In the genomic region with DNA sequence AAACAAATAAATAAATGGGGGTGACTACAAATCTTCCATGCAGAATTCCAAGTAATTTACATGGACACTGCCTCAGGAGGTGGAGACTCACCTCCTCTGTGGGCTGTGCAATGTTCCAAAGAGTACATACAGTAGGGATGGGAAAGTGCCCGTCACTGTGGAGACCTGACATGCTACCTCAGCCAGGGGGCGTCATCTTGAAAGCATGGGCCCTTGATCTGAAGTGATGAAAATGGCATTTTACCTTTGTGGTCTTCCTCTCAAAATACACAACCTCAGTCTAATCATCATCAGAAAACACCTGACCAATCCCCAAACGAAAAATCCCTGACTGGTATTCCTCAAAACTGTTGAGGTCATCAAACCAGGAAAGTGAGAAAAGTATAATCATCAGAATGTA, we compare ENCODE assay signal across 8 cellular contexts. TPM values are rescaled to one million over a fixed set of nuclear protein-coding genes. Genes with fewer than 3 reads are reported as not detected.
DNase-seq lines count a peak whose midpoint lies in the region; ATAC-seq, FAIRE-seq and TF ChIP-seq lines count a peak whose summit lies in the region.

No MANE protein-coding gene starts in this region.

- H3K9me3 ChIP-seq in PC-3 (ENCODE audit: low read length) = no peaks in the 10 kb centered on the region

- intact Hi-C loops in PC-3 (cut with micrococcal nuclease) = loop anchor here (5.0 kb wide), 1 partner anchor 253 kb away; no protein-coding TSS in a partner anchor

- no peak overlapping the region for H3K4me2 ChIP-seq in PC-3 (ENCODE audit: low read length)

- H4K20me1 ChIP-seq in PC-3 (ENCODE audit: low read length) = no peaks in the 10 kb centered on the region

- H3K27ac Mint-ChIP-seq in endothelial cell (ENCODE audit: unreplicated experiment) = no peak overlapping the region
- no peak overlapping the region for H3K27ac Mint-ChIP-seq in stimulated activated effector memory CD8-positive, alpha-beta T cell treated with anti-CD3 and anti-CD28 coated beads, Interleukin-12 subunit alpha, Interleukin-12 subunit beta, amount 100 ng/mL, for 72 hours

- H3K9me3 Mint-ChIP-seq in endothelial cell (ENCODE audit: unreplicated experiment) = no peaks in the 10 kb centered on the region
- no peaks in the 10 kb centered on the region for H3K9me3 Mint-ChIP-seq in stimulated activated effector memory CD8-positive, alpha-beta T cell treated with anti-CD3 and anti-CD28 coated beads, Interleukin-12 subunit alpha, Interleukin-12 subunit beta, amount 100 ng/mL, for 72 hours

- H3K9me2 ChIP-seq in PC-3 (replicated peaks; ENCODE audit: low read length) = no peaks in the 10 kb centered on the region

- H2AFZ ChIP-seq in PC-3 (ENCODE audit: low read length) = no peak overlapping the region

- H3K4me3 ChIP-seq in AG04449 (ENCODE audit: low read depth, low read length) = no peak overlapping the region
- no peak overlapping the region for H3K4me3 ChIP-seq in PC-3 (ENCODE audit: low read length)

- H3K27me3 ChIP-seq in PC-3 (ENCODE audit: low read length) = no peaks in the 10 kb centered on the region

- H3K36me3 Mint-ChIP-seq in endothelial cell (ENCODE audit: low read depth, unreplicated experiment) = peaks cover 10% of the 10 kb centered on the region
- peaks cover 11% of the 10 kb centered on the region for H3K36me3 Mint-ChIP-seq in stimulated activated effector memory CD8-positive, alpha-beta T cell treated with anti-CD3 and anti-CD28 coated beads, Interleukin-12 subunit alpha, Interleukin-12 subunit beta, amount 100 ng/mL, for 72 hours

- peaks cover 27% of the 10 kb centered on the region for H3K4me1 Mint-ChIP-seq in endothelial cell (ENCODE audit: unreplicated experiment)
- peaks cover 9% of the 10 kb centered on the region for H3K4me1 Mint-ChIP-seq in stimulated activated effector memory CD8-positive, alpha-beta T cell treated with anti-CD3 and anti-CD28 coated beads, Interleukin-12 subunit alpha, Interleukin-12 subunit beta, amount 100 ng/mL, for 72 hours

- H3K36me3 ChIP-seq in PC-3 (ENCODE audit: low read depth, low read length) = peaks cover 8% of the 10 kb centered on the region; the same call in 1 of the 2 replicates

- DNase-seq in AG04449 (ENCODE audit: low read depth, low spot score) (no peak), PC-3 (peak; percentile 47), endothelial cell (ENCODE audit: low spot score) (peak; percentile 37)
- no peak for DNase-seq in stimulated activated effector memory CD8-positive, alpha-beta T cell treated with anti-CD3 and anti-CD28 coated beads, Interleukin-12 subunit alpha, Interleukin-12 subunit beta, amount 100 ng/mL, for 72 hours (ENCODE audit: low spot score in 2 of 2)

- POLR2A ChIA-PET in AG04449 (lab: Yijun Ruan, JAX) (no interaction called here), PC-3 (lab: Charles Lee; ENCODE audit: unreplicated experiment) (no interaction called here)

- peak overlapping the region; percentile 56 for H3K4me3 Mint-ChIP-seq in endothelial cell (ENCODE audit: unreplicated experiment)
- H3K4me3 Mint-ChIP-seq in stimulated activated effector memory CD8-positive, alpha-beta T cell treated with anti-CD3 and anti-CD28 coated beads, Interleukin-12 subunit alpha, Interleukin-12 subunit beta, amount 100 ng/mL, for 72 hours = no peak overlapping the region

- CTCF ChIA-PET in AG04449 (lab: Yijun Ruan, JAX) (interaction anchor here (1.2 to 1.9 kb wide), 3 partner anchors 11 to 76 kb away, joined by 3 to 6 read pairs (median 5); no protein-coding TSS in a partner anchor), PC-3 (lab: Charles Lee) (interaction anchor here (1.2 kb wide), 1 partner anchor 15 kb away, joined by 6 read pairs; no protein-coding TSS in a partner anchor)

- TF ChIP-seq CTCF in AG04449 (IDR thresholded peaks at IDR 0.05; ENCODE audit: insufficient read depth, low read length, missing control alignments) = peak; percentile 31
- peak; percentile 62 for TF ChIP-seq CTCF in PC-3 (conservative IDR thresholded peaks at IDR 0.05; ENCODE audit: low read depth, low read length)
- TF ChIP-seq CTCF in endothelial cell (IDR thresholded peaks at IDR 0.05; ENCODE audit: unreplicated experiment) = peak; percentile 53

- no peak overlapping the region for H3K9ac ChIP-seq in PC-3 (ENCODE audit: low read length)

- H3K27ac ChIP-seq in PC-3 (ENCODE audit: low read length) = no peak overlapping the region

- ATAC-seq in PC-3 = peak; percentile 51
- peak; percentile 59 for ATAC-seq in stimulated activated effector memory CD8-positive, alpha-beta T cell treated with anti-CD3 and anti-CD28 coated beads, Interleukin-12 subunit alpha, Interleukin-12 subunit beta, amount 100 ng/mL, for 72 hours
- no peak for ATAC-seq in HG03460 (IDR thresholded peaks at IDR 0.05; ENCODE audit: unreplicated experiment)
- no peak for ATAC-seq in HG03045 (IDR thresholded peaks at IDR 0.05; ENCODE audit: unreplicated experiment)
- ATAC-seq in HG02870 (IDR thresholded peaks at IDR 0.05; ENCODE audit: unreplicated experiment) = no peak

- no peaks in the 10 kb centered on the region for H3K79me2 ChIP-seq in PC-3 (ENCODE audit: low read length)

- no TSS peak for BruUV-seq in PC-3 (replicated peaks; lab: Mats Ljungman, UMichigan)

- H3K4me1 ChIP-seq in PC-3 (ENCODE audit: insufficient read depth, low read length) = no peaks in the 10 kb centered on the region

- no peaks in the 10 kb centered on the region for H3K27me3 Mint-ChIP-seq in endothelial cell (ENCODE audit: unreplicated experiment)

- peak; percentile 68 for FAIRE-seq in G401.6 (lab: Jason Lieb, UNC)

- no peaks in the 10 kb centered on the region for H3F3A ChIP-seq in PC-3 (ENCODE audit: low read length, unreplicated experiment)

RNA-seq across cellular contexts. Expression of gene ANAPC7, which starts 48.4 kb away (rescaled TPM):
- 80.5 and 112 TPM in 2 replicates for total RNA-seq in PC-3 (2014; rRNA removed)
- 64.8 TPM for total RNA-seq in endothelial cell (ENCODE audit: unreplicated experiment)

Comparison
In these comparisons a context has a peak if more than half of its experiments do, and no peak if none do; other contexts are left out.
1. DNase-seq: peak in PC-3 (single experiment) and endothelial cell (single experiment); none in AG04449 (single experiment) and stimulated activated effector memory CD8-positive, alpha-beta T cell treated with anti-CD3 and anti-CD28 coated beads, Interleukin-12 subunit alpha, Interleukin-12 subunit beta, amount 100 ng/mL, for 72 hours (0 of 2).
2. ATAC-seq: peak in PC-3 (single experiment) and stimulated activated effector memory CD8-positive, alpha-beta T cell treated with anti-CD3 and anti-CD28 coated beads, Interleukin-12 subunit alpha, Interleukin-12 subunit beta, amount 100 ng/mL, for 72 hours (single experiment); none in HG03460 (single experiment), HG03045 (single experiment) and HG02870 (single experiment).
3. Peak in every context shown above with its lines, with median percentiles within 50 percentile points of each other: CTCF ChIP-seq.